1 cellular context compared by ENCODE assay signal in the genomic region with DNA sequence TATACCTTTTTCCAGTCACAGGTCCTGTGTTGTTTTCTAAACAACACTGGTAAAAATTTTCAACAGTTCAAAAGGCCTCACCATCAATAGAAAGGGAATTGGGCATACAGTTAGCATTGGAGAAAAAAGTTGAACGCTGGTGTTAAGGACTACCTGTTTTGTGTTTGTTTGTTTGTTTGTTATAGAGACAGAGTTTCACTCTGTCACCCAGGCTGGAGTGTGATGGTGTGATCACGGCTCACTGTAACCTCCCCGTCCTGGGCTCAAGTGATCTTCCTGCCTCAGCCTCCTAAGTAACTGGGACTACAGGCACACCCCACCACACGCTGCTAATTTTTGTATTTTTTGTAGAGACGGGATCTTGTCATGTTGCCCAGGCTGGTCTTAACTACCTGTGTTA.
TF ChIP-seq lines count a peak whose summit lies in the region.

No MANE protein-coding gene starts in this region.

TF ChIP-seq in GM23338, 12 proteins besides CTCF, POLR2A, EP300 and RAD21:
- TF ChIP-seq ZNF462 (CRISPR knock-in tag; IDR thresholded peaks at IDR 0.05) (no peak), NANOG (IDR thresholded peaks at IDR 0.05; ENCODE audit: borderline replicate concordance) (no peak), CREB1 (CRISPR knock-in tag; IDR thresholded peaks at IDR 0.05; ENCODE audit: low read depth) (no peak), STAT1 (IDR thresholded peaks at IDR 0.05; ENCODE audit: unreplicated experiment) (no peak), ZNF114 (CRISPR knock-in tag; IDR thresholded peaks at IDR 0.05) (no peak), REST (IDR thresholded peaks at IDR 0.05; ENCODE audit: unreplicated experiment) (no peak), POLR2AphosphoS5 (IDR thresholded peaks at IDR 0.05; ENCODE audit: low read depth) (no peak), ETS1 (IDR thresholded peaks at IDR 0.05) (no peak), ZNF331 (CRISPR knock-in tag; IDR thresholded peaks at IDR 0.05; ENCODE audit: low read depth) (no peak), EZH2phosphoT487 (IDR thresholded peaks at IDR 0.05; ENCODE audit: unreplicated experiment) (no peak), JUNB (IDR thresholded peaks at IDR 0.05; ENCODE audit: unreplicated experiment) (no peak), EZH2 (IDR thresholded peaks at IDR 0.05; ENCODE audit: low read depth, unreplicated experiment) (no peak)
